Comparison of ENCODE assay signal across 18 cellular contexts in genomic region chr9:127092041-127092608, GRCh38. TPM values are rescaled to one million over a fixed set of nuclear protein-coding genes. Genes with fewer than 3 reads are reported as not detected.
A peak's percentile ranks its signal among the peaks of the same experiment; 100 is the strongest.
DNase-seq lines count a peak whose midpoint lies in the region; ATAC-seq, FAIRE-seq and TF ChIP-seq lines count a peak whose summit lies in the region.
"Had no signal": no experiment of that assay in that cellular context is flagged by ENCODE, and none has a peak within 500 bp of the region (broad histone marks: within the 10 kb centered on the region; RNA-seq: fewer than 3 reads in every experiment).

No MANE protein-coding gene starts in this region.

- H4K20me1 ChIP-seq in H1 (replicated peaks in 1 of 2; ENCODE audit: control insufficient read depth in 1 of 2, insufficient read depth in 2 of 2, low read length in 2 of 2), result peaks cover 0 to 2% of the 10 kb centered on the region in 2 experiments

- H4K8ac ChIP-seq in H1 (ENCODE audit: extremely low read depth, insufficient read depth, low read length), result no peak overlapping the region

- no peak for TF ChIP-seq CTCF in heart right ventricle (IDR thresholded peaks at IDR 0.05)
- TF ChIP-seq CTCF in H1 (IDR thresholded peaks at IDR 0.05; ENCODE audit: control extremely low read depth in 1 of 3, insufficient read depth in 1 of 3, low read depth in 1 of 3, low read length in 3 of 3), result no peak
- no peak for TF ChIP-seq CTCF in retinal pigment epithelial cell (conservative IDR thresholded peaks at IDR 0.05; ENCODE audit: low read depth, low read length)

- no peak for TF ChIP-seq RAD21 in H1 (IDR thresholded peaks at IDR 0.05 in 1 of 2, conservative IDR thresholded peaks at IDR 0.05 in 1 of 2; ENCODE audit: low read depth in 2 of 2, low read length in 2 of 2)

- H2BK120ac ChIP-seq in H1 (replicated peaks; ENCODE audit: low read depth, low read length), result no peak overlapping the region

- no peak overlapping the region for H2AK5ac ChIP-seq in H1 (ENCODE audit: low read depth, low read length)

- no peak for FAIRE-seq in H1 (lab: Jason Lieb, UNC)

- H3K4me1 ChIP-seq in heart right ventricle (peaks cover 0 to 42% (median 19%) of the 10 kb centered on the region in 9 donors), H1 (replicated peaks in 1 of 4; ENCODE audit: control insufficient read depth in 3 of 4, insufficient read depth in 4 of 4, low read length in 3 of 4) (no peaks in the 10 kb centered on the region)
- H3K4me1 ChIP-seq: HAP-1, Peyer's patch had no signal

- H3K9ac ChIP-seq in H1 (replicated peaks in 1 of 4; ENCODE audit: extremely low read depth in 1 of 4, low read depth in 3 of 4, low read length in 3 of 4), result no peak overlapping the region
- H3K9ac ChIP-seq: BLaER1 treated with 17β-estradiol and CSF1 and Interleukin-3, amounts not matched to agents 10 nM and 100 nM had no signal

- H3K4ac ChIP-seq in H1 (replicated peaks; ENCODE audit: insufficient read length, low read depth, low read length), result no peak overlapping the region

- intact Hi-C loops in cardiac septum (cut with DNase I), result no loop called here
- intact Hi-C loops in heart right ventricle (cut with DNase I), result loop anchor here in 1 of 10 donors (10.0 kb wide), 1 partner anchor 107 kb away; no protein-coding TSS in a partner anchor

- no peak overlapping the region for H3K4me3 ChIP-seq in heart right ventricle
- no peak overlapping the region for H3K4me3 ChIP-seq in H1 (ENCODE audit: extremely low read depth in 1 of 4, insufficient read depth in 2 of 4, low read depth in 3 of 4, low read length in 4 of 4)
- no peak overlapping the region for H3K4me3 ChIP-seq in retinal pigment epithelial cell (ENCODE audit: low read length)
- H3K4me3 ChIP-seq: BLaER1 treated with 17β-estradiol and CSF1 and Interleukin-3, amounts not matched to agents 10 nM and 100 nM; HAP-1; Peyer's patch had no signal

- H3K14ac ChIP-seq in H1 (ENCODE audit: insufficient read length), result no peak overlapping the region

- H3K23ac ChIP-seq in H1 (ENCODE audit: insufficient read length), result no peak overlapping the region

- no peaks in the 10 kb centered on the region for H3K9me3 ChIP-seq in heart right ventricle
- no peaks in the 10 kb centered on the region for H3K9me3 ChIP-seq in H1 (ENCODE audit: insufficient read depth in 2 of 2, low read depth in 1 of 2, low read length in 1 of 2)
- H3K9me3 ChIP-seq: BLaER1 treated with 17β-estradiol and CSF1 and Interleukin-3, amounts not matched to agents 10 nM and 100 nM; HAP-1; Peyer's patch had no signal

- H2BK20ac ChIP-seq in H1 (ENCODE audit: low read length), result no peak overlapping the region

- CTCF ChIA-PET in H1 (lab: Charles Lee; ENCODE audit: partially characterized antibody), result interaction anchor here (0.7 to 1.1 kb wide), 7 partner anchors 10 to 313 kb away, joined by 3 to 7 read pairs (median 3); no protein-coding TSS in a partner anchor

- no peak overlapping the region for H3K4me2 ChIP-seq in H1 (ENCODE audit: insufficient read depth in 1 of 2, low read depth in 2 of 2, low read length in 2 of 2)

- H2BK12ac ChIP-seq in H1 (ENCODE audit: low read depth, low read length), result no peak overlapping the region

- H3K56ac ChIP-seq in H1 (replicated peaks; ENCODE audit: insufficient read length, low read depth, low read length), result no peak overlapping the region

- DNase-seq in cardiac septum (ENCODE audit: low spot score) (peak; percentile 55), heart right ventricle (no peak), H1 (ENCODE audit: low read depth in 1 of 2, low spot score in 2 of 2) (no peak), retinal pigment epithelial cell (ENCODE audit: low read depth) (peak; percentile 98), NK-92 (lab: John Stamatoyannopoulos, UW; ENCODE audit: unreplicated experiment) (no peak), cerebellar nuclear complex (lab: John Stamatoyannopoulos, UW) (no peak), anterior cingulate cortex (lab: John Stamatoyannopoulos, UW) (no peak)
- DNase-seq: DMS 273 treated with DMSO at 0.1 percent for 48 hours, Kasumi-1, NCI-H1930, NCI-H2171, NCI-H774, Right ventricle myocardium superior had no signal

- 0 out of 2 replicates have a peak overlapping the region, but pooled peaks have one; percentile 29 for H2BK15ac ChIP-seq in H1 (ENCODE audit: low read length)

- H3K27me3 ChIP-seq in heart right ventricle (no peaks in the 10 kb centered on the region), H1 (replicated peaks in 1 of 4; ENCODE audit: control insufficient read depth in 3 of 4, extremely low read depth in 1 of 4, insufficient read depth in 3 of 4, low read length in 3 of 4) (no peaks in the 10 kb centered on the region)
- H3K27me3 ChIP-seq: Peyer's patch had no signal

- peaks cover 0 to 92% (median 21%) of the 10 kb centered on the region in 9 donors for H3K36me3 ChIP-seq in heart right ventricle
- H3K36me3 ChIP-seq in H1 (ENCODE audit: control insufficient read depth in 2 of 4, insufficient read depth in 4 of 4, low read length in 3 of 4), result no peaks in the 10 kb centered on the region
- H3K36me3 ChIP-seq: HAP-1 had no signal

- ATAC-seq in heart right ventricle (no peak), GM18907 (IDR thresholded peaks at IDR 0.05; ENCODE audit: unreplicated experiment) (no peak)

- WGBS in heart right ventricle, 2 donors, result 93% methylated on average over 11 of the region's 11 CpGs
- WGBS in H1 (ENCODE audit: extremely low coverage in 1 of 2, insufficient coverage in 1 of 2, insufficient read length in 1 of 2, insufficient replicate concordance in 2 of 2, low coverage in 1 of 2, low lambda C conversion rate in 2 of 2, missing lambda C conversion rate in 1 of 2), 2 experiments, result 89% methylated on average over 11 of the region's 11 CpGs; no CpG with 5 or more reads in 1 of the 2 experiments

- H4K91ac ChIP-seq in H1 (replicated peaks; ENCODE audit: insufficient read length, low read length), result no peak overlapping the region

- TF ChIP-seq EP300 in H1 (IDR thresholded peaks at IDR 0.05; ENCODE audit: borderline replicate concordance in 1 of 2, low read depth in 2 of 2, low read length in 2 of 2), result no peak

- H2BK5ac ChIP-seq in H1 (ENCODE audit: low read depth, low read length), result no peak overlapping the region

- H3K79me2 ChIP-seq in H1 (ENCODE audit: control insufficient read depth in 1 of 2, insufficient read depth in 2 of 2, low read length in 2 of 2), result no peaks in the 10 kb centered on the region

- H2AFZ ChIP-seq in H1 (ENCODE audit: low read length), result no peak overlapping the region

- H3K18ac ChIP-seq in H1 (ENCODE audit: extremely low read depth, low read length), result no peak overlapping the region

- POLR2A ChIA-PET in H1 (lab: Charles Lee; ENCODE audit: partially characterized antibody), result no interaction called here

- TF ChIP-seq POLR2A in H1 (IDR thresholded peaks at IDR 0.05; ENCODE audit: control extremely low read depth in 1 of 2, low read depth in 2 of 2, low read length in 2 of 2), result no peak

- H3K79me1 ChIP-seq in H1 (ENCODE audit: low read depth, low read length), result no peaks in the 10 kb centered on the region

- H3K23me2 ChIP-seq in H1 (ENCODE audit: low read depth, low read length), result no peaks in the 10 kb centered on the region

- H4K5ac ChIP-seq in H1 (ENCODE audit: insufficient read length, low read depth, low read length), result no peak overlapping the region

- H3K27ac ChIP-seq in heart right ventricle (no peak overlapping the region), H1 (ENCODE audit: low read depth, low read length) (no peak overlapping the region)
- H3K27ac ChIP-seq: 22Rv1; BLaER1 treated with 17β-estradiol and CSF1 and Interleukin-3, amounts not matched to agents 10 nM and 100 nM; Peyer's patch had no signal

TF ChIP-seq in H1, 55 proteins besides CTCF, POLR2A, EP300 and RAD21 (continues in another document):
- no peak for TF ChIP-seq ATF3 (IDR thresholded peaks at IDR 0.05; ENCODE audit: insufficient read depth, low read depth, low read length)
- TF ChIP-seq BACH1 (IDR thresholded peaks at IDR 0.05; ENCODE audit: low read length), result no peak
- no peak for TF ChIP-seq CHD2 (IDR thresholded peaks at IDR 0.05; ENCODE audit: low read length)
- TF ChIP-seq KDM1A (IDR thresholded peaks at IDR 0.05; ENCODE audit: borderline replicate concordance, low read length), result no peak
- no peak for TF ChIP-seq RXRA (IDR thresholded peaks at IDR 0.05; ENCODE audit: insufficient read depth, low read depth, low read length)

RNA-seq across cellular contexts. Expression of gene ANGPTL2, which starts 30.3 kb away (rescaled TPM):
- total RNA-seq in cardiac septum (41.4 TPM), heart right ventricle (10 to 100 TPM; 24.2 to 73.5 (median 45.2) TPM)
- polyA plus RNA-seq in heart right ventricle (10 to 100 TPM; 16.2 to 22.6 TPM), H1 (2011; rRNA removed) (5.9 and 9.0 TPM in 2 replicates)
- total RNA-seq in H1 (2021; fragmentation: NEBNext Ultra II Directional; extraction: Animal tissue kit (Norgen Biotek cat#: 25700)), result 10.6 and 10.7 TPM in 2 replicates
- 6.6 TPM for polyA plus RNA-seq in H1 (2011; cell fraction: cytosol; rRNA removed)
- polyA plus RNA-seq in H1 (2011; cell fraction: nucleus; rRNA removed), result 9.4 TPM
- 8.3 to 10.8 TPM (median 9.8 TPM) in 4 replicates for polyA plus RNA-seq in H1 (2012, experiment 1 of 2)
- polyA plus RNA-seq in H1 (2012, experiment 2 of 2), result 8.0 TPM
- polyA plus RNA-seq in H1 (2013, experiment 1 of 2), result 13.4 TPM
- polyA plus RNA-seq in H1 (2013, experiment 2 of 2), result 17.1 TPM
- polyA minus RNA-seq in H1 (2011; rRNA and poly(A)+ RNA removed), result 6.5 and 10.3 TPM in 2 replicates
- polyA minus RNA-seq in H1 (2011; cell fraction: cytosol; rRNA and poly(A)+ RNA removed), result 10.8 TPM
- 3.5 TPM for polyA minus RNA-seq in H1 (2011; cell fraction: nucleus; rRNA and poly(A)+ RNA removed)

Comparison
In these comparisons a context has a peak if more than half of its experiments do, and no peak if none do; other contexts are left out.
1. DNase-seq: peak in cardiac septum (single experiment) and retinal pigment epithelial cell (single experiment); none in heart right ventricle (0 of 2), H1 (0 of 2), NK-92 (single experiment), cerebellar nuclear complex (0 of 2) and anterior cingulate cortex (0 of 58).